9 cellular contexts compared by ENCODE assay signal in genomic region chr22:27238935-27239510, GRCh38.
A peak's percentile ranks its signal among the peaks of the same experiment; 100 is the strongest.
DNase-seq lines count a peak whose midpoint lies in the region; ATAC-seq and TF ChIP-seq lines count a peak whose summit lies in the region.
"Had no signal": no experiment of that assay in that cellular context is flagged by ENCODE, and none has a peak within 500 bp of the region (broad histone marks: within the 10 kb centered on the region; RNA-seq: fewer than 3 reads in every experiment).

No MANE protein-coding gene starts in this region.

- H3K9me3 Mint-ChIP-seq in endodermal cell: no peaks in the 10 kb centered on the region

- H3K27ac Mint-ChIP-seq in endodermal cell: no peak overlapping the region

- H3K4me3 ChIP-seq in gastroesophageal sphincter (no peak overlapping the region), trophoblast cell (ENCODE audit: low read depth, low read length) (no peak overlapping the region), endodermal cell (ENCODE audit: low read length) (no peak overlapping the region)

- peaks cover 10% of the 10 kb centered on the region for H3K27me3 Mint-ChIP-seq in endodermal cell (ENCODE audit: insufficient read depth)

- 56 to 95% methylated on average over 2 to 3 of the region's 10 CpGs for WGBS in gastroesophageal sphincter (ENCODE audit: low coverage in 1 of 2), 2 donors
- no CpG with 5 or more reads among the region's 10 CpGs for WGBS in trophoblast cell (ENCODE audit: extremely low coverage, insufficient coverage, insufficient read length)
- 91 to 92% methylated on average over 6 to 10 of the region's 10 CpGs for WGBS in endodermal cell (ENCODE audit: insufficient coverage in 1 of 2, insufficient read length in 1 of 2), 2 experiments

- H3K4me1 Mint-ChIP-seq in endodermal cell: no peaks in the 10 kb centered on the region

- no peak overlapping the region for H3K9ac ChIP-seq in trophoblast cell (ENCODE audit: low read length)
- H3K9ac ChIP-seq in endodermal cell (ENCODE audit: extremely low read depth, low read length, poor library complexity, severe bottlenecking): no peak overlapping the region

- H3K36me3 ChIP-seq in gastroesophageal sphincter (no peaks in the 10 kb centered on the region), trophoblast cell (ENCODE audit: control insufficient read depth in 1 of 2, insufficient read depth in 2 of 2, low read length in 2 of 2) (no peaks in the 10 kb centered on the region), endodermal cell (ENCODE audit: control insufficient read depth, insufficient read depth, low read length) (no peaks in the 10 kb centered on the region)

- no peak overlapping the region for H2AFZ ChIP-seq in trophoblast cell (ENCODE audit: insufficient read depth, low read length, poor library complexity)

- no peak overlapping the region for H3K4me3 Mint-ChIP-seq in endodermal cell

- no peak overlapping the region for H3K14ac ChIP-seq in trophoblast cell (ENCODE audit: low read length)

- no peak for TF ChIP-seq EP300 in gastroesophageal sphincter (IDR thresholded peaks at IDR 0.05)

- peak; percentile 54 for ATAC-seq in gastroesophageal sphincter
- ATAC-seq in GM21360 (IDR thresholded peaks at IDR 0.05; ENCODE audit: unreplicated experiment): no peak
- no peak for ATAC-seq in HG02938 (IDR thresholded peaks at IDR 0.05; ENCODE audit: unreplicated experiment)
- no peak for ATAC-seq in GM18867 (IDR thresholded peaks at IDR 0.05; ENCODE audit: unreplicated experiment)

- H3K18ac ChIP-seq in trophoblast cell (ENCODE audit: low read length): peak overlapping the region; percentile 7

- H3K79me1 ChIP-seq in trophoblast cell (ENCODE audit: low read length): peaks cover 17% of the 10 kb centered on the region

- H3K36me3 Mint-ChIP-seq in endodermal cell (ENCODE audit: low read depth): no peaks in the 10 kb centered on the region

- H3K4me2 ChIP-seq in trophoblast cell (ENCODE audit: low read length): no peak overlapping the region

- H2BK12ac ChIP-seq in trophoblast cell (ENCODE audit: low read length): peak overlapping the region; percentile 39

- peak overlapping the region; percentile 85 for H4K91ac ChIP-seq in trophoblast cell (ENCODE audit: low read depth, low read length)

- TF ChIP-seq CTCF in gastroesophageal sphincter (IDR thresholded peaks at IDR 0.05) (no peak), endodermal cell (conservative IDR thresholded peaks at IDR 0.05) (no peak)

- H2AK5ac ChIP-seq in trophoblast cell (ENCODE audit: low read length): no peak overlapping the region

- H3K27ac ChIP-seq in gastroesophageal sphincter (no peak overlapping the region), trophoblast cell (ENCODE audit: low read depth, low read length) (peak overlapping the region; percentile 67), endodermal cell (ENCODE audit: low read depth, low read length) (no peak overlapping the region)

- H2BK5ac ChIP-seq in trophoblast cell (ENCODE audit: low read depth, low read length, poor library complexity): peak overlapping the region; percentile 52

- no peaks in the 10 kb centered on the region for H3K27me3 ChIP-seq in gastroesophageal sphincter
- no peaks in the 10 kb centered on the region for H3K27me3 ChIP-seq in trophoblast cell (ENCODE audit: insufficient read depth, low read length)
- no peaks in the 10 kb centered on the region for H3K27me3 ChIP-seq in endodermal cell (ENCODE audit: control insufficient read depth, insufficient read depth, low read length, poor library complexity, severe bottlenecking)

- no peak overlapping the region for H3K4ac ChIP-seq in trophoblast cell (ENCODE audit: low read depth, low read length)

- no peaks in the 10 kb centered on the region for H3K79me2 ChIP-seq in trophoblast cell (ENCODE audit: control insufficient read depth, insufficient read depth, low read length, poor library complexity)

- TF ChIP-seq POLR2A in gastroesophageal sphincter (IDR thresholded peaks at IDR 0.05): no peak

- H3K23ac ChIP-seq in trophoblast cell (ENCODE audit: low read length): no peak overlapping the region

- peak overlapping the region; percentile 74 for H2BK120ac ChIP-seq in trophoblast cell (ENCODE audit: insufficient read depth, low read length, poor library complexity)

- peaks cover 0 to 32% (median 13%) of the 10 kb centered on the region in 3 donors for H3K4me1 ChIP-seq in gastroesophageal sphincter
- H3K4me1 ChIP-seq in trophoblast cell (ENCODE audit: control insufficient read depth in 1 of 2, insufficient read depth in 2 of 2, low read length in 2 of 2): peaks cover 22 to 26% of the 10 kb centered on the region in 2 experiments
- no peaks in the 10 kb centered on the region for H3K4me1 ChIP-seq in endodermal cell (ENCODE audit: control insufficient read depth, insufficient read depth, low read length)

- H4K12ac ChIP-seq in trophoblast cell (ENCODE audit: low read depth, low read length): no peak overlapping the region

- no peaks in the 10 kb centered on the region for H3K9me3 ChIP-seq in gastroesophageal sphincter
- no peaks in the 10 kb centered on the region for H3K9me3 ChIP-seq in trophoblast cell (ENCODE audit: insufficient read depth, low read depth, low read length)
- no peaks in the 10 kb centered on the region for H3K9me3 ChIP-seq in endodermal cell (ENCODE audit: control insufficient read depth, low read length)

- no peak overlapping the region for H4K8ac ChIP-seq in trophoblast cell (ENCODE audit: low read depth, low read length)

- DNase-seq in EL: peak; percentile 99
- DNase-seq in SHP77 treated with DMSO at 0.1 percent for 48 hours (lab: John Stamatoyannopoulos, UW): peak; percentile 4
- DNase-seq in trophoblast cell: peak; percentile 58 to 70
- DNase-seq in endodermal cell: no peak
- DNase-seq: NK-92 treated with Interleukin-12 subunit alpha and Interleukin-12 subunit beta, amount 100 ng/mL, for 24 hours had no signal
